8 cellular contexts compared by ENCODE assay signal in genomic region chr20:57450419-57450818, GRCh38. TPM values are rescaled to one million over a fixed set of nuclear protein-coding genes. Genes with fewer than 3 reads are reported as not detected.
DNase-seq lines count a peak whose midpoint lies in the region; ATAC-seq, FAIRE-seq and TF ChIP-seq lines count a peak whose summit lies in the region.

No MANE protein-coding gene starts in this region.

- no peak overlapping the region for H2BK15ac ChIP-seq in mesenchymal stem cell (ENCODE audit: low read depth, poor library complexity, severe bottlenecking)

- H3K9me3 ChIP-seq in Loucy (ENCODE audit: insufficient read depth, low read depth, low read length) (no peaks in the 10 kb centered on the region), small intestine (ENCODE audit: control insufficient read depth, low read depth) (no peaks in the 10 kb centered on the region), mesenchymal stem cell (ENCODE audit: control insufficient read depth, low read length) (peaks cover 7% of the 10 kb centered on the region)

- ATAC-seq in GM18498 (IDR thresholded peaks at IDR 0.05; ENCODE audit: unreplicated experiment) (peak; percentile 78), GM21786 (IDR thresholded peaks at IDR 0.05; ENCODE audit: unreplicated experiment) (peak; percentile 90), esophagus mucosa (peak; percentile 53)

- H3K23ac ChIP-seq in mesenchymal stem cell (ENCODE audit: low read length in 2 of 2), result no peak overlapping the region

- H3K27me3 ChIP-seq in Loucy (ENCODE audit: insufficient read depth, low read length, poor library complexity, severe bottlenecking) (no peaks in the 10 kb centered on the region), small intestine (ENCODE audit: control insufficient read depth in 2 of 2, insufficient read depth in 2 of 2, low read length in 2 of 2) (no peaks in the 10 kb centered on the region), mesenchymal stem cell (ENCODE audit: control insufficient read depth in 1 of 2, insufficient read depth in 1 of 2, low read length in 2 of 2) (peaks cover 67 to 76% of the 10 kb centered on the region in 2 experiments)

- no peak overlapping the region for H2BK5ac ChIP-seq in mesenchymal stem cell (ENCODE audit: low read depth, low read length, poor library complexity, severe bottlenecking)

- H4K8ac ChIP-seq in mesenchymal stem cell (ENCODE audit: low read length), result no peak overlapping the region

- peaks cover 16% of the 10 kb centered on the region for H3F3A ChIP-seq in Loucy (ENCODE audit: low read depth)

- H3K4me2 ChIP-seq in Loucy (ENCODE audit: low read depth, low read length, poor library complexity, severe bottlenecking), result peak overlapping the region; percentile 88
- H3K4me2 ChIP-seq in mesenchymal stem cell (ENCODE audit: low read length, poor library complexity, severe bottlenecking), result no peak overlapping the region

- no peaks in the 10 kb centered on the region for H3K79me2 ChIP-seq in Loucy (ENCODE audit: insufficient read depth, low read length)

- H3K4ac ChIP-seq in mesenchymal stem cell (ENCODE audit: low read depth in 1 of 2, low read length in 2 of 2), result no peak overlapping the region

- no peak overlapping the region for H2BK12ac ChIP-seq in mesenchymal stem cell (ENCODE audit: low read length in 2 of 2)

- H3K4me3 ChIP-seq in Loucy (ENCODE audit: low read length, poor library complexity, severe bottlenecking), result peak overlapping the region; percentile 59
- H3K4me3 ChIP-seq in small intestine (ENCODE audit: low read depth in 1 of 2, low read length in 2 of 2), result no peak overlapping the region
- H3K4me3 ChIP-seq in mesenchymal stem cell (ENCODE audit: insufficient read depth in 1 of 2, low read depth in 1 of 2, low read length in 2 of 2), result no peak overlapping the region

- CTCF ChIA-PET in HEK293T (lab: Yijun Ruan, JAX), result no interaction called here

- H3K9me2 ChIP-seq in Loucy (replicated peaks; ENCODE audit: low read depth, low read length), result no peaks in the 10 kb centered on the region

- H2AFZ ChIP-seq in Loucy (ENCODE audit: low read length) (no peak overlapping the region), mesenchymal stem cell (ENCODE audit: low read depth, low read length) (no peak overlapping the region)

- no peaks in the 10 kb centered on the region for H3K36me3 ChIP-seq in Loucy (ENCODE audit: insufficient read depth, low read length)
- H3K36me3 ChIP-seq in small intestine (ENCODE audit: control insufficient read depth in 2 of 2, insufficient read depth in 2 of 2, low read length in 2 of 2), result no peaks in the 10 kb centered on the region
- H3K36me3 ChIP-seq in mesenchymal stem cell (ENCODE audit: control insufficient read depth in 1 of 2, insufficient read depth in 2 of 2, low read depth in 1 of 2, low read length in 2 of 2), result no peaks in the 10 kb centered on the region

- no peak overlapping the region for H4K91ac ChIP-seq in mesenchymal stem cell (ENCODE audit: low read length)

- H3K4me1 ChIP-seq in Loucy (ENCODE audit: insufficient read depth, low read length, poor library complexity, severe bottlenecking) (peaks cover 54% of the 10 kb centered on the region), small intestine (ENCODE audit: control insufficient read depth in 2 of 2, insufficient read depth in 1 of 2, low read depth in 1 of 2, low read length in 1 of 2) (no peaks in the 10 kb centered on the region), mesenchymal stem cell (ENCODE audit: control insufficient read depth, insufficient read depth, low read depth, low read length) (peaks cover 2% of the 10 kb centered on the region)

- TF ChIP-seq CTCF in Loucy (conservative IDR thresholded peaks at IDR 0.05; ENCODE audit: low read length), result no peak

- H3K14ac ChIP-seq in mesenchymal stem cell (ENCODE audit: low read length in 2 of 2), result no peak overlapping the region

- H2BK120ac ChIP-seq in mesenchymal stem cell (ENCODE audit: low read depth, low read length), result no peak overlapping the region

- H3K18ac ChIP-seq in mesenchymal stem cell (ENCODE audit: low read depth in 1 of 2, low read length in 2 of 2), result no peak overlapping the region

- H3K79me1 ChIP-seq in mesenchymal stem cell (replicated peaks; ENCODE audit: low read length, poor library complexity, severe bottlenecking), result no peaks in the 10 kb centered on the region

- H3K9ac ChIP-seq in Loucy (ENCODE audit: low read depth, low read length, poor library complexity, severe bottlenecking) (peak overlapping the region; percentile 76), mesenchymal stem cell (ENCODE audit: low read length) (no peak overlapping the region)

- FAIRE-seq in small intestine (lab: Jason Lieb, UNC), result no peak

- H4K20me1 ChIP-seq in Loucy (ENCODE audit: insufficient read depth, low read length, poor library complexity, severe bottlenecking), result no peaks in the 10 kb centered on the region

- H3K27ac ChIP-seq in small intestine (ENCODE audit: low read depth in 1 of 2, low read length in 1 of 2) (no peak overlapping the region), mesenchymal stem cell (ENCODE audit: low read length, poor library complexity, severe bottlenecking) (no peak overlapping the region)

- no peak overlapping the region for H2AK5ac ChIP-seq in mesenchymal stem cell (ENCODE audit: low read length, severe bottlenecking)

- POLR2A ChIA-PET in HEK293T (lab: Yijun Ruan, JAX), result interaction anchor here (1.4 kb wide), 1 partner anchor 9 kb away, joined by 3 read pairs; no protein-coding TSS in a partner anchor

- DNase-seq in small intestine (peak; percentile 18), HEK293T (ENCODE audit: extremely low spot score) (no peak), NCI-H345 treated with DMSO at 0.1 percent for 48 hours (lab: John Stamatoyannopoulos, UW; ENCODE audit: unreplicated experiment) (no peak), mesenchymal stem cell (no peak)

- 30 to 40% (median 32%) methylated on average over 12 of the region's 12 CpGs for WGBS in small intestine, 3 donors
- 33% methylated on average over 12 of the region's 12 CpGs for WGBS in mesenchymal stem cell

TF ChIP-seq in HEK293T, 16 proteins besides CTCF, POLR2A, EP300 and RAD21:
- TF ChIP-seq L3MBTL2 (conservative IDR thresholded peaks at IDR 0.05) (no peak), PKNOX1 (IDR thresholded peaks at IDR 0.05) (no peak), TARDBP (IDR thresholded peaks at IDR 0.05) (no peak), SP1 (IDR thresholded peaks at IDR 0.05) (no peak), CTBP1 (IDR thresholded peaks at IDR 0.05; ENCODE audit: borderline replicate concordance) (no peak)
TF ChIP-seq in HEK293T: peak in this region for 0.

RNA-seq across cellular contexts. Expression of gene RBM38, which starts 59.2 kb away (rescaled TPM):
- 12.3 TPM for total RNA-seq in esophagus mucosa
- polyA plus RNA-seq in small intestine, result 10 to 100 TPM; 13.2 to 17.5 (median 16.8) TPM
- polyA plus RNA-seq in mesenchymal stem cell (2013, experiment 1 of 2), result 4.6 TPM
- polyA plus RNA-seq in mesenchymal stem cell (2013, experiment 2 of 2), result 4.8 TPM
